16 cellular contexts compared by ENCODE assay signal in genomic region chr19:46374526-46375475, GRCh38. TPM values are rescaled to one million over a fixed set of nuclear protein-coding genes. Genes with fewer than 3 reads are reported as not detected.
DNase-seq lines count a peak whose midpoint lies in the region; ATAC-seq, FAIRE-seq and TF ChIP-seq lines count a peak whose summit lies in the region.
"Had no signal": no experiment of that assay in that cellular context is flagged by ENCODE, and none has a peak within 500 bp of the region (broad histone marks: within the 10 kb centered on the region; RNA-seq: fewer than 3 reads in every experiment).

No MANE protein-coding gene starts in this region.

- H3K4me3 ChIP-seq in A549 = no peak overlapping the region
- H3K4me3 ChIP-seq in HUES6 (ENCODE audit: low read depth, low read length) = no peak overlapping the region
- no peak overlapping the region for H3K4me3 ChIP-seq in pancreas
- H3K4me3 ChIP-seq in spleen = no peak overlapping the region
- H3K4me3 ChIP-seq: BLaER1 treated with 17β-estradiol and CSF1 and Interleukin-3, amounts not matched to agents 10 nM and 100 nM; ovary had no signal

- no peak for TF ChIP-seq RAD21 in A549 (conservative IDR thresholded peaks at IDR 0.05 in 1 of 2, IDR thresholded peaks at IDR 0.05 in 1 of 2)

- H3K9ac ChIP-seq in HUES6 (ENCODE audit: low read length) = no peak overlapping the region

- WGBS in A549 (ENCODE audit: missing lambda C conversion rate) = 90% methylated on average over 21 of the region's 21 CpGs
- 83 to 84% methylated on average over 21 of the region's 21 CpGs for WGBS in pancreas, 2 donors
- WGBS in spleen, 5 donors = 84 to 96% (median 90%) methylated on average over 15 to 21 of the region's 21 CpGs

- H3K36me3 Mint-ChIP-seq in activated CD8-positive, alpha-beta T cell treated with anti-CD3 and anti-CD28 coated beads, Interleukin-2, amount 10 ng/mL, durations not matched to agents 7 days and 5 days (ENCODE audit: low read depth) = peaks cover 37% of the 10 kb centered on the region

- H3K27me3 Mint-ChIP-seq in activated CD8-positive, alpha-beta T cell treated with anti-CD3 and anti-CD28 coated beads, Interleukin-2, amount 10 ng/mL, durations not matched to agents 7 days and 5 days (ENCODE audit: low read depth) = no peaks in the 10 kb centered on the region

- ATAC-seq in A549 (no peak), pancreas (no peak), HG02678 (IDR thresholded peaks at IDR 0.05; ENCODE audit: unreplicated experiment) (no peak), HG02623 (IDR thresholded peaks at IDR 0.05; ENCODE audit: unreplicated experiment) (no peak)
- ATAC-seq in activated CD8-positive, alpha-beta T cell treated with anti-CD3 and anti-CD28 coated beads, Interleukin-2, amount 10 ng/mL, durations not matched to agents 7 days and 5 days = no peak

- H3K9me3 ChIP-seq in A549 (no peaks in the 10 kb centered on the region), HUES6 (ENCODE audit: control insufficient read depth, insufficient read depth, low read depth, low read length) (no peaks in the 10 kb centered on the region), pancreas (no peaks in the 10 kb centered on the region), spleen (no peaks in the 10 kb centered on the region)
- H3K9me3 ChIP-seq: BLaER1 treated with 17β-estradiol and CSF1 and Interleukin-3, amounts not matched to agents 10 nM and 100 nM; ovary had no signal

- no peak for FAIRE-seq in A549 (lab: Jason Lieb, UNC)
- no peak for FAIRE-seq in pancreas (lab: Jason Lieb, UNC)

- no peaks in the 10 kb centered on the region for H3K9me3 Mint-ChIP-seq in activated CD8-positive, alpha-beta T cell treated with anti-CD3 and anti-CD28 coated beads, Interleukin-2, amount 10 ng/mL, durations not matched to agents 7 days and 5 days (ENCODE audit: insufficient read depth)
- H3K9me3 Mint-ChIP-seq: T-helper 1 cell treated with Interleukin-12 subunit alpha and Interleukin-12 subunit beta and Interleukin-4 antibody, amounts not matched to agents 30 μg/mL and 1 μg/mL, for 36 hours had no signal

- peak overlapping the region; percentile 96 for H3K4me2 ChIP-seq in A549

- DNase-seq in A549 (ENCODE audit: low read depth in 1 of 2, low spot score in 1 of 2) (no peak), epithelial cell of prostate (ENCODE audit: low read depth, low spot score) (no peak), pancreas (peak in 1 of 6 donors; percentile 46), spleen (no peak)
- DNase-seq in activated CD8-positive, alpha-beta T cell treated with anti-CD3 and anti-CD28 coated beads, Interleukin-2, amount 10 ng/mL, durations not matched to agents 7 days and 5 days = no peak
- DNase-seq: activated CD4-positive, alpha-beta T cell treated with anti-CD3 and anti-CD28 coated beads, Interleukin-2, amount 50 U/mL, for 1 hour; activated effector memory CD4-positive, alpha-beta T cell treated with anti-CD3 and anti-CD28 coated beads, Interleukin-2, amount 50 U/mL, for 16 hours; GOT3 had no signal

- POLR2A ChIA-PET in A549 (lab: Yijun Ruan, JAX) = interaction anchor here (1.6 kb wide), 1 partner anchor 76 kb away, joined by 9 read pairs; no protein-coding TSS in a partner anchor
- POLR2A ChIA-PET in activated CD8-positive, alpha-beta T cell treated with anti-CD3 and anti-CD28 coated beads, Interleukin-2, amount 10 ng/mL, durations not matched to agents 7 days and 5 days (lab: Charles Lee) = interaction anchor here (1.0 to 1.8 kb wide), 2 partner anchors 18 to 23 kb away, joined by 3 to 6 read pairs; no protein-coding TSS in a partner anchor

- peaks cover 18% of the 10 kb centered on the region for H3K4me1 Mint-ChIP-seq in activated CD8-positive, alpha-beta T cell treated with anti-CD3 and anti-CD28 coated beads, Interleukin-2, amount 10 ng/mL, durations not matched to agents 7 days and 5 days (ENCODE audit: low read depth)

- TF ChIP-seq CTCF in A549 (IDR thresholded peaks at IDR 0.05) = no peak
- TF ChIP-seq CTCF in pancreas (IDR thresholded peaks at IDR 0.05) = no peak
- TF ChIP-seq CTCF in spleen (IDR thresholded peaks at IDR 0.05 in 8 of 11, conservative IDR thresholded peaks at IDR 0.05 in 3 of 11) = no peak

- CTCF ChIA-PET in A549 (lab: Yijun Ruan, JAX) = interaction anchor here (0.9 to 30.8 kb wide), 9 partner anchors 8 to 155 kb away, joined by 3 to 501 read pairs (median 4); no protein-coding TSS in a partner anchor
- CTCF ChIA-PET in activated CD8-positive, alpha-beta T cell treated with anti-CD3 and anti-CD28 coated beads, Interleukin-2, amount 10 ng/mL, durations not matched to agents 7 days and 5 days (lab: Charles Lee) = interaction anchor here (0.9 kb wide), 1 partner anchor 11 kb away, joined by 3 read pairs; no protein-coding TSS in a partner anchor

- TF ChIP-seq EP300 in A549 (IDR thresholded peaks at IDR 0.05) = no peak

- H3K36me3 ChIP-seq in HUES6 (ENCODE audit: control insufficient read depth, insufficient read depth, low read length) (peaks cover 43% of the 10 kb centered on the region), pancreas (peaks cover 0 to 11% (median 10%) of the 10 kb centered on the region in 3 donors), spleen (peaks cover 0 to 98% (median 40%) of the 10 kb centered on the region in 6 donors)
- H3K36me3 ChIP-seq: ovary had no signal

- H3K4me3 Mint-ChIP-seq in activated CD8-positive, alpha-beta T cell treated with anti-CD3 and anti-CD28 coated beads, Interleukin-2, amount 10 ng/mL, durations not matched to agents 7 days and 5 days = no peak overlapping the region
- H3K4me3 Mint-ChIP-seq: T-helper 1 cell treated with Interleukin-12 subunit alpha and Interleukin-12 subunit beta and Interleukin-4 antibody, amounts not matched to agents 30 μg/mL and 1 μg/mL, for 36 hours had no signal

- H3K27ac Mint-ChIP-seq in activated CD8-positive, alpha-beta T cell treated with anti-CD3 and anti-CD28 coated beads, Interleukin-2, amount 10 ng/mL, durations not matched to agents 7 days and 5 days = no peak overlapping the region
- H3K27ac Mint-ChIP-seq: T-helper 1 cell treated with Interleukin-12 subunit alpha and Interleukin-12 subunit beta and Interleukin-4 antibody, amounts not matched to agents 30 μg/mL and 1 μg/mL, for 36 hours had no signal

- intact Hi-C loops in pancreas (cut with DNase I) = no loop called here
- intact Hi-C loops in spleen (cut with DNase I; ENCODE audit: low total_unique reads) = no loop called here

- H3K27ac ChIP-seq in A549 (peak overlapping the region; percentile 90 to 94), HUES6 (ENCODE audit: low read depth, low read length) (peak overlapping the region; percentile 86), epithelial cell of prostate (peak overlapping the region; percentile 98), pancreas (peak overlapping the region in 3 of 4 donors; percentile 56 to 88 (median 76)), spleen (no peak overlapping the region)
- H3K27ac ChIP-seq: HL-60, ovary had no signal

- TF ChIP-seq POLR2A in A549 (IDR thresholded peaks at IDR 0.05; ENCODE audit: low read length) = no peak
- no peak for TF ChIP-seq POLR2A in spleen (IDR thresholded peaks at IDR 0.05)

- peaks cover 49% of the 10 kb centered on the region for H3K4me1 ChIP-seq in A549
- H3K4me1 ChIP-seq in HUES6 (ENCODE audit: control insufficient read depth, insufficient read depth, low read length) = peaks cover 37% of the 10 kb centered on the region
- peaks cover 14 to 32% (median 23%) of the 10 kb centered on the region in 3 donors for H3K4me1 ChIP-seq in pancreas
- peaks cover 4 to 62% (median 32%) of the 10 kb centered on the region in 6 donors for H3K4me1 ChIP-seq in spleen

- H3K27me3 ChIP-seq in HUES6 (ENCODE audit: control insufficient read depth, insufficient read depth, low read length) (no peaks in the 10 kb centered on the region), pancreas (no peaks in the 10 kb centered on the region), spleen (replicated peaks in 1 of 7) (no peaks in the 10 kb centered on the region)
- H3K27me3 ChIP-seq: BLaER1 treated with 17β-estradiol and CSF1 and Interleukin-3, amounts not matched to agents 10 nM and 100 nM; ovary had no signal

RNA-seq across cellular contexts. Expression of gene PPP5C, which starts 27.9 kb away (rescaled TPM):
- polyA plus RNA-seq in A549 (2011; rRNA removed) = 107 and 126 TPM in 2 replicates
- polyA plus RNA-seq in A549 (2012; cell fraction: cytosol; rRNA removed) = 209 and 213 TPM in 2 replicates
- 445 and 456 TPM in 2 replicates for polyA plus RNA-seq in A549 (2012; cell fraction: nucleus; rRNA removed)
- polyA plus RNA-seq in A549 (2017; fragmentation: RNase III; extraction: RNeasy Plus Mini Kit Qiagen cat#74134 plus additional on column Dnase treatment) = 93.5 to 99.8 TPM (median 94.2 TPM) in 3 replicates
- polyA minus RNA-seq in A549 (2011; rRNA and poly(A)+ RNA removed) = 118 and 135 TPM in 2 replicates
- total RNA-seq in pancreas = 10 to 100 TPM; 16.7 to 28.0 (median 22.6) TPM
- polyA plus RNA-seq in pancreas = 10 to 100 TPM; 41.7 to 53.9 TPM
- 10 to 100 TPM; 61.1 to 87.3 (median 74.2) TPM for total RNA-seq in spleen
- polyA plus RNA-seq in spleen = 10 to 100 TPM; 26.5 to 67.5 (median 29.8) TPM
- total RNA-seq in activated CD8-positive, alpha-beta T cell treated with anti-CD3 and anti-CD28 coated beads, Interleukin-2, amount 10 ng/mL, durations not matched to agents 7 days and 5 days = 100 to 1,000 TPM; 118 to 126 TPM

RNA-seq across cellular contexts. Expression of gene CCDC8, which starts 38.6 kb away (rescaled TPM):
- polyA plus RNA-seq in A549 (2011; rRNA removed) = 0.04 TPM in 1 of 2 replicates, not detected in the other
- 0.01 TPM in 1 of 2 replicates, not detected in the other for polyA plus RNA-seq in A549 (2012; cell fraction: cytosol; rRNA removed)
- polyA plus RNA-seq in A549 (2012; cell fraction: nucleus; rRNA removed) = 0.04 and 0.05 TPM in 2 replicates
- polyA plus RNA-seq in A549 (2017; fragmentation: RNase III; extraction: RNeasy Plus Mini Kit Qiagen cat#74134 plus additional on column Dnase treatment) = 0.03 to 0.08 TPM in 2 of 3 replicates, not detected in the other
- not detected in 2 replicates for polyA minus RNA-seq in A549 (2011; rRNA and poly(A)+ RNA removed)
- 10 to 100 TPM in 5 of 6 donors, 1 to 10 TPM in 1; 9.9 to 22.0 (median 12.6) TPM for total RNA-seq in pancreas
- polyA plus RNA-seq in pancreas = 10 to 100 TPM in 1 of 2 donors, 1 to 10 TPM in 1; 8.2 to 11.3 TPM
- 1 to 10 TPM; 1.7 to 4.4 (median 2.6) TPM for total RNA-seq in spleen
- polyA plus RNA-seq in spleen = 1 to 10 TPM in 2 of 3 donors, under 1 TPM in 1; 0.46 to 1.2 (median 1.1) TPM
- not detected for total RNA-seq in activated CD8-positive, alpha-beta T cell treated with anti-CD3 and anti-CD28 coated beads, Interleukin-2, amount 10 ng/mL, durations not matched to agents 7 days and 5 days

RNA-seq across cellular contexts. Expression of gene PNMA8C, which starts 53.9 kb away (rescaled TPM):
- polyA plus RNA-seq in A549 (2011; rRNA removed) = 0.01 TPM in 1 of 2 replicates, not detected in the other
- polyA plus RNA-seq in A549 (2012; cell fraction: cytosol; rRNA removed) = 0.01 TPM in 2 replicates
- polyA plus RNA-seq in A549 (2012; cell fraction: nucleus; rRNA removed) = 0.04 TPM in 2 replicates
- not detected in 3 replicates for polyA plus RNA-seq in A549 (2017; fragmentation: RNase III; extraction: RNeasy Plus Mini Kit Qiagen cat#74134 plus additional on column Dnase treatment)
- polyA minus RNA-seq in A549 (2011; rRNA and poly(A)+ RNA removed) = 0.08 TPM in 1 of 2 replicates, not detected in the other
- under 1 TPM in 4 of 6 donors, not detected in 2; 0.08 to 0.28 (median 0.12) TPM for total RNA-seq in pancreas
- under 1 TPM; 0.15 to 0.61 TPM for polyA plus RNA-seq in pancreas
- total RNA-seq in spleen = not detected
- under 1 TPM in 1 of 3 donors, not detected in 2; 0.03 TPM for polyA plus RNA-seq in spleen
- under 1 TPM in 1 of 2 experiments, not detected in 1; 0.08 TPM for total RNA-seq in activated CD8-positive, alpha-beta T cell treated with anti-CD3 and anti-CD28 coated beads, Interleukin-2, amount 10 ng/mL, durations not matched to agents 7 days and 5 days
- total RNA-seq: Daoy had no signal

Comparison
In these comparisons a context has a peak if more than half of its experiments do, and no peak if none do; other contexts are left out.
1. H3K27ac ChIP-seq: peak in A549 (2 of 2), HUES6 (single experiment), epithelial cell of prostate (single experiment) and pancreas (3 of 4); none in spleen (0 of 8).